9 cellular contexts compared by ENCODE assay signal in genomic region chr5:170268153-170268689, GRCh38. TPM values are rescaled to one million over a fixed set of nuclear protein-coding genes. Genes with fewer than 3 reads are reported as not detected.
A peak's percentile ranks its signal among the peaks of the same experiment; 100 is the strongest.
DNase-seq lines count a peak whose midpoint lies in the region; ATAC-seq and TF ChIP-seq lines count a peak whose summit lies in the region.
"Had no signal": no experiment of that assay in that cellular context is flagged by ENCODE, and none has a peak within 500 bp of the region (broad histone marks: within the 10 kb centered on the region; RNA-seq: fewer than 3 reads in every experiment).

No MANE protein-coding gene starts in this region.

- DNase-seq in HFFc6 (no peak), adipocyte (ENCODE audit: low read depth) (no peak), psoas muscle (no peak)
- DNase-seq in stimulated activated CD4-positive, alpha-beta T cell treated with anti-CD3 and anti-CD28 coated beads, Interleukin-15, amount 100 ng/mL, for 24 hours, result no peak

- intact Hi-C loops in psoas muscle (cut with DNase I), result loop anchor here (5.0 kb wide), 4 partner anchors 69 to 364 kb away; no protein-coding TSS in a partner anchor

- ATAC-seq in HG02970 (IDR thresholded peaks at IDR 0.05; ENCODE audit: low FRiP score, unreplicated experiment), result no peak
- no peak for ATAC-seq in psoas muscle
- no peak for ATAC-seq in HG03565 (IDR thresholded peaks at IDR 0.05; ENCODE audit: unreplicated experiment)

- H3K27me3 Mint-ChIP-seq in HFFc6 (ENCODE audit: insufficient read depth), result peaks cover 8% of the 10 kb centered on the region
- H3K27me3 Mint-ChIP-seq in nephron (ENCODE audit: low read depth), result peaks cover 31% of the 10 kb centered on the region

- peak overlapping the region; percentile 91 for H2AFZ ChIP-seq in ACC112 (ENCODE audit: low read length, unreplicated experiment)

- H3K9me3 Mint-ChIP-seq in HFFc6 (no peaks in the 10 kb centered on the region), nephron (no peaks in the 10 kb centered on the region)

- H3K4me1 Mint-ChIP-seq in HFFc6 (ENCODE audit: low read depth), result no peaks in the 10 kb centered on the region
- H3K4me1 Mint-ChIP-seq in nephron, result peaks cover 53% of the 10 kb centered on the region

- H3K27ac Mint-ChIP-seq in HFFc6 (no peak overlapping the region), nephron (peak overlapping the region in 1 of 3 experiments; percentile 32)

- H3K79me2 ChIP-seq in ACC112 (ENCODE audit: control insufficient read depth, insufficient read depth, low read length, unreplicated experiment), result no peaks in the 10 kb centered on the region

- peak overlapping the region; percentile 56 for H3K9ac ChIP-seq in adipocyte (ENCODE audit: low read length)

- peak; percentile 58 for TF ChIP-seq CTCF in HFFc6 (IDR thresholded peaks at IDR 0.05)
- peak in 2 of 3 experiments; percentile 10 to 17 for TF ChIP-seq CTCF in nephron (IDR thresholded peaks at IDR 0.05; ENCODE audit: unreplicated experiment in 3 of 3)
- TF ChIP-seq CTCF in psoas muscle (IDR thresholded peaks at IDR 0.05), result no peak

- H3K4me1 ChIP-seq in ACC112 (ENCODE audit: control insufficient read depth, insufficient read depth, low read length, unreplicated experiment) (no peaks in the 10 kb centered on the region), adipocyte (ENCODE audit: control insufficient read depth, insufficient read depth, low read length) (peaks cover 11% of the 10 kb centered on the region), psoas muscle (no peaks in the 10 kb centered on the region)

- H3K27me3 ChIP-seq in ACC112 (ENCODE audit: insufficient read depth, low read length), result peaks cover 40% of the 10 kb centered on the region
- peaks cover 13% of the 10 kb centered on the region for H3K27me3 ChIP-seq in adipocyte (replicated peaks; ENCODE audit: control insufficient read depth, insufficient read depth, low read length)
- peaks cover 0 to 4% (median 0%) of the 10 kb centered on the region in 3 donors for H3K27me3 ChIP-seq in psoas muscle (ENCODE audit: insufficient read depth in 3 of 3, low read length in 2 of 3)

- peak overlapping the region; percentile 61 for H3K4me3 Mint-ChIP-seq in HFFc6
- peak overlapping the region in 1 of 3 experiments; percentile 11 for H3K4me3 Mint-ChIP-seq in nephron

- H3K9me3 ChIP-seq in adipocyte (ENCODE audit: control insufficient read depth, low read length) (no peaks in the 10 kb centered on the region), psoas muscle (no peaks in the 10 kb centered on the region)

- H3K36me3 ChIP-seq in ACC112 (ENCODE audit: insufficient read depth, low read length), result no peaks in the 10 kb centered on the region
- H3K36me3 ChIP-seq in adipocyte (ENCODE audit: control insufficient read depth, insufficient read depth, low read length, severe bottlenecking), result no peaks in the 10 kb centered on the region
- H3K36me3 ChIP-seq in psoas muscle (ENCODE audit: insufficient read depth in 1 of 2, low read depth in 1 of 2), result no peaks in the 10 kb centered on the region

- no peaks in the 10 kb centered on the region for H3K36me3 Mint-ChIP-seq in HFFc6 (ENCODE audit: low read depth)
- H3K36me3 Mint-ChIP-seq in nephron (ENCODE audit: low read depth), result no peaks in the 10 kb centered on the region

- no peak overlapping the region for H3K27ac ChIP-seq in ACC112 (ENCODE audit: low read depth, low read length)
- no peak overlapping the region for H3K27ac ChIP-seq in psoas muscle

- peak overlapping the region; percentile 70 for H3K4me3 ChIP-seq in ACC112 (ENCODE audit: low read depth, low read length)
- no peak overlapping the region for H3K4me3 ChIP-seq in adipocyte (ENCODE audit: low read length)
- no peak overlapping the region for H3K4me3 ChIP-seq in psoas muscle
- H3K4me3 ChIP-seq: lung had no signal

- WGBS in psoas muscle, 3 donors, result 37 to 40% (median 39%) methylated on average over 14 to 15 of the region's 15 CpGs

RNA-seq across cellular contexts. Expression of gene LCP2, which starts 29.4 kb away (rescaled TPM):
- total RNA-seq in HFFc6 (2021; fragmentation: NEBNext Ultra II Directional; extraction: Animal tissue kit (Norgen Biotek cat#: 25700)), result not detected
- 1 to 10 TPM; 4.2 to 6.0 (median 4.8) TPM for total RNA-seq in psoas muscle
- 1 to 10 TPM in 2 of 3 donors, under 1 TPM in 1; 0.76 to 1.8 (median 1.2) TPM for polyA plus RNA-seq in psoas muscle

RNA-seq across cellular contexts. Expression of gene C5orf58, which starts 35.4 kb away (rescaled TPM):
- not detected for total RNA-seq in HFFc6 (2021; fragmentation: NEBNext Ultra II Directional; extraction: Animal tissue kit (Norgen Biotek cat#: 25700))
- total RNA-seq in psoas muscle, result not detected
- polyA plus RNA-seq in psoas muscle, result not detected
- total RNA-seq: lung had no signal

Comparison
In these comparisons a context has a peak if more than half of its experiments do, and no peak if none do; other contexts are left out.
1. RNA of gene LCP2, which starts 29.4 kb away (total RNA-seq): 4.2 to 6.0 TPM in psoas muscle; not detected in HFFc6; every median in the first group is over 4 times any median in the second.